In genomic region chr6:82364087-82365010, GRCh38 we compare ENCODE assay signal across 9 cellular contexts. TPM values are rescaled to one million over a fixed set of nuclear protein-coding genes. Genes with fewer than 3 reads are reported as not detected.
DNase-seq lines count a peak whose midpoint lies in the region; ATAC-seq, FAIRE-seq and TF ChIP-seq lines count a peak whose summit lies in the region.
"Had no signal": no experiment of that assay in that cellular context is flagged by ENCODE, and none has a peak within 500 bp of the region (broad histone marks: within the 10 kb centered on the region; RNA-seq: fewer than 3 reads in every experiment).

No MANE protein-coding gene starts in this region.

- TF ChIP-seq POLR2A in GM12878 (IDR thresholded peaks at IDR 0.05; ENCODE audit: low read depth, low read length): no peak
- TF ChIP-seq POLR2A in sigmoid colon (IDR thresholded peaks at IDR 0.05): no peak

- H3K27ac ChIP-seq in GM12878 (ENCODE audit: control insufficient read depth, insufficient read depth) (no peak overlapping the region; the same call in 1 of the 2 replicates), iPS-18a (ENCODE audit: low read length) (peak overlapping the region; percentile 18), sigmoid colon (peak overlapping the region; percentile 64 to 91 (median 73))
- H3K27ac ChIP-seq: BLaER1 treated with 17β-estradiol and CSF1 and Interleukin-3, amounts not matched to agents 10 nM and 100 nM had no signal

- POLR2A ChIA-PET in GM12878 (lab: Charles Lee): no interaction called here

- H3K4me3 ChIP-seq in HFF-Myc (replicated peaks; ENCODE audit: low read depth, low read length) (peak overlapping the region; percentile 93), GM12878 (peak overlapping the region; percentile 77), iPS-18a (ENCODE audit: low read length) (peak overlapping the region; percentile 95), sigmoid colon (peak overlapping the region; percentile 39 to 69 (median 56))
- H3K4me3 ChIP-seq: BLaER1 treated with 17β-estradiol and CSF1 and Interleukin-3, amounts not matched to agents 10 nM and 100 nM had no signal

- H3K79me2 ChIP-seq in GM12878 (ENCODE audit: control insufficient read depth, insufficient read depth, low read length): no peaks in the 10 kb centered on the region

- H3K36me3 ChIP-seq in GM12878 (ENCODE audit: control insufficient read depth in 2 of 2, insufficient read depth in 2 of 2, low read length in 1 of 2) (no peaks in the 10 kb centered on the region), iPS-18a (ENCODE audit: control insufficient read depth, low read depth, low read length) (peaks cover 5% of the 10 kb centered on the region), sigmoid colon (no peaks in the 10 kb centered on the region)
- H3K36me3 ChIP-seq: BLaER1 treated with 17β-estradiol and CSF1 and Interleukin-3, amounts not matched to agents 10 nM and 100 nM had no signal

- RAD21 ChIA-PET in GM12878 (lab: Charles Lee; ENCODE audit: unreplicated experiment): no interaction called here

- peak overlapping the region; percentile 80 for H2AFZ ChIP-seq in GM12878 (ENCODE audit: control insufficient read depth, low read depth, low read length)

- no peaks in the 10 kb centered on the region for H3K4me1 ChIP-seq in GM12878 (ENCODE audit: control insufficient read depth, insufficient read depth, low read length)
- peaks cover 21% of the 10 kb centered on the region for H3K4me1 ChIP-seq in iPS-18a (ENCODE audit: control insufficient read depth, low read depth, low read length)
- H3K4me1 ChIP-seq in sigmoid colon: peaks cover 0 to 33% (median 20%) of the 10 kb centered on the region in 4 donors
- H3K4me1 ChIP-seq: BLaER1 treated with 17β-estradiol and CSF1 and Interleukin-3, amounts not matched to agents 10 nM and 100 nM had no signal

- ATAC-seq in GM12878: peak; percentile 65

- H3K9ac ChIP-seq in GM12878 (ENCODE audit: control insufficient read depth, insufficient read depth, low read length) (peak overlapping the region; percentile 58), iPS-18a (ENCODE audit: low read length) (peak overlapping the region; percentile 73)
- H3K9ac ChIP-seq: BLaER1 treated with 17β-estradiol and CSF1 and Interleukin-3, amounts not matched to agents 10 nM and 100 nM had no signal

- H3K4me2 ChIP-seq in GM12878 (ENCODE audit: control insufficient read depth, insufficient read depth): peak overlapping the region; percentile 86
- H3K4me2 ChIP-seq: BLaER1 treated with 17β-estradiol and CSF1 and Interleukin-3, amounts not matched to agents 10 nM and 100 nM had no signal

- H4K20me1 ChIP-seq in GM12878 (ENCODE audit: control insufficient read depth, insufficient read depth): no peaks in the 10 kb centered on the region
- H4K20me1 ChIP-seq: BLaER1 treated with 17β-estradiol and CSF1 and Interleukin-3, amounts not matched to agents 10 nM and 100 nM had no signal

- in situ Hi-C loops in GM12878 (cut with MboI): no loop called here

- BruUV-seq in GM12878 (replicated peaks; lab: Mats Ljungman, UMichigan): no TSS peak

- no peak for TF ChIP-seq RAD21 in GM12878 (IDR thresholded peaks at IDR 0.05; ENCODE audit: insufficient read depth, low read depth, low read length)

- TF ChIP-seq EP300 in GM12878 (IDR thresholded peaks at IDR 0.05; ENCODE audit: borderline replicate concordance in 1 of 2, control insufficient read depth in 1 of 2, low read depth in 2 of 2, low read length in 2 of 2) (no peak), sigmoid colon (IDR thresholded peaks at IDR 0.05) (no peak)

- H3K9me3 ChIP-seq in GM12878 (replicated peaks; ENCODE audit: control insufficient read depth, insufficient read depth, low read length): no peaks in the 10 kb centered on the region; the same call in 2 of the 3 replicates
- H3K9me3 ChIP-seq in iPS-18a (ENCODE audit: control insufficient read depth, low read depth, low read length): no peaks in the 10 kb centered on the region
- H3K9me3 ChIP-seq in sigmoid colon: no peaks in the 10 kb centered on the region

- intact Hi-C loops in GM12878 (cut with micrococcal nuclease; ENCODE audit: unreplicated experiment) (loop anchor here (5.0 to 10.0 kb wide), 3 partner anchors 90 to 700 kb away; partner anchors contain the start of genes DOP1A and UBE3D), sigmoid colon (cut with DNase I) (loop anchor here (5.0 kb wide), 1 partner anchor 693 kb away; no protein-coding TSS in a partner anchor)

- DNase-seq in NCI-H1417 (lab: John Stamatoyannopoulos, UW) (peak; percentile 11 to 81 (median 69)), NCI-H1417 treated with DMSO at 0.1 percent for 48 hours (lab: John Stamatoyannopoulos, UW) (no peak), HFF-Myc (ENCODE audit: extremely low read depth, low read depth) (no peak), NCI-H748 (lab: John Stamatoyannopoulos, UW; ENCODE audit: unreplicated experiment) (peak; percentile 83), GM12878 (ENCODE audit: low read depth, low spot score) (no peak), sigmoid colon (peak; percentile 76), D721Med (ENCODE audit: insufficient read length, low spot score) (no peak)

- H3K27me3 ChIP-seq in GM12878 (replicated peaks in 1 of 2; ENCODE audit: control insufficient read depth in 2 of 2, insufficient read depth in 2 of 2, low read length in 1 of 2) (peaks cover 3 to 5% of the 10 kb centered on the region in 2 experiments; a peak in 2 of 4 replicates), iPS-18a (ENCODE audit: control insufficient read depth, insufficient read depth, low read length) (peaks cover 25% of the 10 kb centered on the region), sigmoid colon (peaks cover 8 to 50% (median 17%) of the 10 kb centered on the region in 3 donors)
- H3K27me3 ChIP-seq: BLaER1 treated with 17β-estradiol and CSF1 and Interleukin-3, amounts not matched to agents 10 nM and 100 nM had no signal

- CTCF ChIA-PET in GM12878 (lab: Yijun Ruan, JAX): no interaction called here

- WGBS in GM12878 (ENCODE audit: insufficient coverage, insufficient replicate concordance, low lambda C conversion rate, missing lambda C conversion rate): 23% methylated on average over 71 of the region's 87 CpGs
- WGBS in sigmoid colon, 2 donors: 1% methylated on average over 87 of the region's 87 CpGs

- FAIRE-seq in GM12878 (lab: Jason Lieb, UNC) (no peak), D721Med (lab: Jason Lieb, UNC) (no peak)

- SMC1A ChIA-PET in GM12878 (lab: Charles Lee; ENCODE audit: uncharacterized antibody, unreplicated experiment): no interaction called here

- TF ChIP-seq CTCF in HFF-Myc (IDR thresholded peaks at IDR 0.05; ENCODE audit: low read depth, low read length, missing control alignments) (no peak), GM12878 (IDR thresholded peaks at IDR 0.05 in 2 of 3, conservative IDR thresholded peaks at IDR 0.05 in 1 of 3; ENCODE audit: control insufficient read depth in 2 of 3, extremely low read depth in 1 of 3, insufficient read depth in 1 of 3, low read depth in 3 of 3, low read length in 3 of 3) (no peak), sigmoid colon (IDR thresholded peaks at IDR 0.05) (no peak), D721Med (IDR thresholded peaks at IDR 0.05; ENCODE audit: insufficient read depth, missing control alignments) (no peak)

TF ChIP-seq in GM12878, 131 proteins besides CTCF, POLR2A, EP300 and RAD21 (continues in another document):
- no peak for TF ChIP-seq IKZF2 (IDR thresholded peaks at IDR 0.05)
- no peak for TF ChIP-seq MTA3 (IDR thresholded peaks at IDR 0.05; ENCODE audit: borderline replicate concordance, low read length)
- TF ChIP-seq WRNIP1 (IDR thresholded peaks at IDR 0.05; ENCODE audit: borderline replicate concordance, low read depth, low read length): no peak
- 0 out of 3 replicates have a peak, but pooled peaks of 1 of the 2 experiments have one; percentile 14 for TF ChIP-seq EGR1 (IDR thresholded peaks at IDR 0.05; ENCODE audit: borderline replicate concordance in 1 of 2, low read depth in 2 of 2, low read length in 2 of 2)
- TF ChIP-seq ATF3 (IDR thresholded peaks at IDR 0.05; ENCODE audit: borderline replicate concordance, extremely low read depth, low read depth, low read length): no peak

RNA-seq across cellular contexts. Expression of gene TPBG, which starts 0.7 kb away (rescaled TPM):
- 1.0 and 1.1 TPM in 2 replicates for total RNA-seq in GM12878 (2013; cell fraction: nucleolus; rRNA removed)
- total RNA-seq in GM12878 (2014; rRNA removed) (0.73 and 1.1 TPM in 2 replicates), GM12878 (2014; rRNA removed; fragmentation: Illumina TruSeq; extraction: Trizol) (0.18 and 0.27 TPM in 2 replicates), GM12878 (2021) (0.48 and 0.59 TPM in 2 replicates), sigmoid colon (10 to 100 TPM in 1 of 4 donors, 1 to 10 TPM in 3; 6.1 to 10.8 (median 6.4) TPM)
- 1.3 TPM for polyA plus RNA-seq in GM12878 (2011; ENCODE audit: low read depth)
- polyA plus RNA-seq in GM12878 (2011; rRNA removed) (0.58 and 0.75 TPM in 2 replicates), GM12878 (2014; fragmentation: Illumina TruSeq; extraction: Trizol) (0.47 and 0.76 TPM in 2 replicates), GM12878 (2014; fragmentation: Nextera tagmentation; extraction: Ambion mirVana) (under 1 TPM; 0.06 to 0.33 TPM), GM12878 (2014; rRNA removed) (0.79 and 0.86 TPM in 2 replicates), GM12878 (2016; fragmentation: Nextera tagmentation; extraction: Ambion mirVana) (under 1 TPM; 0.82 to 0.98 TPM), sigmoid colon (1 to 10 TPM in 2 of 3 donors, under 1 TPM in 1; 0.92 to 7.3 (median 1.8) TPM)
- polyA plus RNA-seq in GM12878 (2011; cell fraction: cytosol; rRNA removed): 0.52 and 0.59 TPM in 2 replicates
- 2.4 and 3.6 TPM in 2 replicates for polyA plus RNA-seq in GM12878 (2011; cell fraction: nucleus; rRNA removed)
- 2.0 and 3.1 TPM in 2 replicates for polyA plus RNA-seq in GM12878 (2012)
- polyA minus RNA-seq in GM12878 (2011; rRNA and poly(A)+ RNA removed): 0.31 and 0.66 TPM in 2 replicates
- polyA minus RNA-seq in GM12878 (2011; cell fraction: cytosol; rRNA and poly(A)+ RNA removed): 0.73 and 1.3 TPM in 2 replicates
- 0.73 and 1.1 TPM in 2 replicates for polyA minus RNA-seq in GM12878 (2011; cell fraction: nucleus; rRNA and poly(A)+ RNA removed)

Comparison
In these comparisons a context has a peak if more than half of its experiments do, and no peak if none do; other contexts are left out.
1. DNase-seq: peak in NCI-H1417 (3 of 3), NCI-H748 (single experiment) and sigmoid colon (single experiment); none in NCI-H1417 treated with DMSO at 0.1 percent for 48 hours (single experiment), HFF-Myc (single experiment), GM12878 (single experiment) and D721Med (single experiment).
2. Peak in every context shown above with its lines, with median percentiles within 50 percentile points of each other: H3K4me3 ChIP-seq.